ENCODE assay signal across 3 cellular contexts in genomic region chr7:145875267-145875666, GRCh38.
"Had no signal": no experiment of that assay in that cellular context is flagged by ENCODE, and none has a peak within 500 bp of the region (broad histone marks: within the 10 kb centered on the region; RNA-seq: fewer than 3 reads in every experiment).

No MANE protein-coding gene starts in this region.

- DNase-seq: GDM1, GF-D8 had no signal

- ATAC-seq: GM12878 had no signal

- H3K4me3 ChIP-seq: GM12878 had no signal
